In genomic region chr7:27564881-27565482, GRCh38 we compare ENCODE assay signal across 24 cellular contexts.
"Had no signal": no experiment of that assay in that cellular context is flagged by ENCODE, and none has a peak within 500 bp of the region (broad histone marks: within the 10 kb centered on the region; RNA-seq: fewer than 3 reads in every experiment).

No MANE protein-coding gene starts in this region.

- ATAC-seq: activated CD8-positive, alpha-beta memory T cell treated with anti-CD3 and anti-CD28 coated beads, Interleukin-2, amount 10 ng/mL, durations not matched to agents 7 days and 5 days; T-helper 17 cell had no signal

- H2AFZ ChIP-seq: PC-9 had no signal

- H3K36me3 ChIP-seq: breast epithelium had no signal

- H3K27me3 ChIP-seq: breast epithelium had no signal

- H3K9ac ChIP-seq: KMS-11 had no signal

- H3K4me3 ChIP-seq: breast epithelium, PC-9 had no signal

- H3K27ac Mint-ChIP-seq: activated B cell treated with CpG ODN at 0.5 μM for 24 hours; activated CD4-positive, alpha-beta T cell treated with anti-CD3 and anti-CD28 coated beads, Interleukin-2, amount 10 ng/mL, durations not matched to agents 24 days and 14 days; activated CD8-positive, alpha-beta memory T cell treated with anti-CD3 and anti-CD28 coated beads, Interleukin-2, amount 10 ng/mL, durations not matched to agents 7 days and 5 days; activated naive CD4-positive, alpha-beta T cell treated with anti-CD3 and anti-CD28 coated beads, Interleukin-2, amount 50 U/mL, for 24 hours; activated T-cell treated with anti-CD3 and anti-CD28 coated beads, Interleukin-2, amount 50 U/mL, for 24 hours; activated T-helper 1 cell treated with anti-CD3 and anti-CD28 coated beads, Interleukin-12 subunit alpha, Interleukin-12 subunit beta, Interleukin-2, Interleukin-4 antibody, amounts not matched to agents 30 ng/mL and 10 ng/mL and 1 ng/mL, durations not matched to agents 14 hours and 24 hours and 36 hours; T-helper 17 cell had no signal

- H3K27me3 Mint-ChIP-seq: activated B cell treated with CpG ODN at 0.5 μM for 24 hours; activated CD4-positive, alpha-beta T cell treated with anti-CD3 and anti-CD28 coated beads, Interleukin-2, amount 10 ng/mL, durations not matched to agents 24 days and 14 days; activated CD8-positive, alpha-beta memory T cell treated with anti-CD3 and anti-CD28 coated beads, Interleukin-2, amount 10 ng/mL, durations not matched to agents 7 days and 5 days; activated naive CD4-positive, alpha-beta T cell treated with anti-CD3 and anti-CD28 coated beads, Interleukin-2, amount 50 U/mL, for 24 hours; activated T-cell treated with anti-CD3 and anti-CD28 coated beads, Interleukin-2, amount 50 U/mL, for 24 hours; T-helper 17 cell had no signal

- H3K4me1 ChIP-seq: breast epithelium had no signal

- H3K4me3 Mint-ChIP-seq: activated B cell treated with CpG ODN at 0.5 μM for 24 hours; activated CD4-positive, alpha-beta T cell treated with anti-CD3 and anti-CD28 coated beads, Interleukin-2, amount 10 ng/mL, durations not matched to agents 24 days and 14 days; activated CD8-positive, alpha-beta memory T cell treated with anti-CD3 and anti-CD28 coated beads, Interleukin-2, amount 10 ng/mL, durations not matched to agents 7 days and 5 days; activated naive CD4-positive, alpha-beta T cell treated with anti-CD3 and anti-CD28 coated beads, Interleukin-2, amount 50 U/mL, for 24 hours; activated T-cell treated with anti-CD3 and anti-CD28 coated beads, Interleukin-2, amount 50 U/mL, for 24 hours; activated T-helper 1 cell treated with anti-CD3 and anti-CD28 coated beads, Interleukin-12 subunit alpha, Interleukin-12 subunit beta, Interleukin-2, Interleukin-4 antibody, amounts not matched to agents 30 ng/mL and 10 ng/mL and 1 ng/mL, durations not matched to agents 14 hours and 24 hours and 36 hours; T-helper 17 cell had no signal

- H3K4me1 Mint-ChIP-seq: activated B cell treated with CpG ODN at 0.5 μM for 24 hours; activated CD4-positive, alpha-beta T cell treated with anti-CD3 and anti-CD28 coated beads, Interleukin-2, amount 10 ng/mL, durations not matched to agents 24 days and 14 days; activated CD8-positive, alpha-beta memory T cell treated with anti-CD3 and anti-CD28 coated beads, Interleukin-2, amount 10 ng/mL, durations not matched to agents 7 days and 5 days; activated naive CD4-positive, alpha-beta T cell treated with anti-CD3 and anti-CD28 coated beads, Interleukin-2, amount 50 U/mL, for 24 hours; T-helper 17 cell had no signal

- H3K9me3 Mint-ChIP-seq: activated T-helper 1 cell treated with anti-CD3 and anti-CD28 coated beads, Interleukin-12 subunit alpha, Interleukin-12 subunit beta, Interleukin-2, Interleukin-4 antibody, amounts not matched to agents 30 ng/mL and 10 ng/mL and 1 ng/mL, durations not matched to agents 14 hours and 24 hours and 36 hours had no signal

- H3K4me2 ChIP-seq: KMS-11, PC-9 had no signal

- H3K27ac ChIP-seq: breast epithelium, KMS-11, PC-9 had no signal

- DNase-seq: activated B cell treated with CpG ODN at 0.5 μM for 24 hours; activated CD4-positive, alpha-beta T cell treated with anti-CD3 and anti-CD28 coated beads for 1 hour; activated CD4-positive, alpha-beta T cell treated with anti-CD3 and anti-CD28 coated beads, Interleukin-2, amount 10 ng/mL, durations not matched to agents 24 days and 14 days; activated CD4-positive, alpha-beta T cell treated with anti-CD3 and anti-CD28 coated beads, Interleukin-2, amount 50 U/mL, for 48 hours; activated CD8-positive, alpha-beta memory T cell treated with anti-CD3 and anti-CD28 coated beads, Interleukin-2, amount 10 ng/mL, durations not matched to agents 7 days and 5 days; activated effector memory CD4-positive, alpha-beta T cell treated with Interleukin-2 at 50 U/mL for 16 hours; activated naive CD4-positive, alpha-beta T cell; activated T-cell treated with anti-CD3 and anti-CD28 coated beads, Interleukin-2, amount 50 U/mL, for 24 hours; aorta; caudate nucleus; NCI-H1092; NCI-H1417; NCI-H1694; NCI-H2029; NCI-H446; NCI-H524; PC-9; SHP77 treated with DMSO at 0.1 percent for 48 hours; T-helper 17 cell; T-helper 9 cell had no signal
